In genomic region chr9:18706648-18707047, GRCh38 we compare ENCODE assay signal across 16 cellular contexts.
DNase-seq lines count a peak whose midpoint lies in the region; ATAC-seq and TF ChIP-seq lines count a peak whose summit lies in the region.
"Had no signal": no experiment of that assay in that cellular context is flagged by ENCODE, and none has a peak within 500 bp of the region (broad histone marks: within the 10 kb centered on the region; RNA-seq: fewer than 3 reads in every experiment).

No MANE protein-coding gene starts in this region.

- no peaks in the 10 kb centered on the region for H3K79me2 ChIP-seq in fibroblast of lung (ENCODE audit: control insufficient read depth, insufficient read depth, low read length)

- H2BK12ac ChIP-seq in neuronal stem cell (ENCODE audit: low read length): no peak overlapping the region

- TF ChIP-seq CTCF in fibroblast of lung (conservative IDR thresholded peaks at IDR 0.05 in 1 of 2, IDR thresholded peaks at IDR 0.05 in 1 of 2; ENCODE audit: low read depth in 1 of 2, low read length in 2 of 2) (no peak), uterus (IDR thresholded peaks at IDR 0.05) (no peak)

- H3K4me3 ChIP-seq in fibroblast of lung (replicated peaks in 1 of 4; ENCODE audit: control extremely low read depth in 1 of 4, insufficient read depth in 1 of 4, low read depth in 3 of 4, low read length in 4 of 4) (no peak overlapping the region), neuronal stem cell (ENCODE audit: low read length in 2 of 2) (no peak overlapping the region), uterus (no peak overlapping the region)

- H3K4me2 ChIP-seq in fibroblast of lung (ENCODE audit: extremely low read depth, insufficient read depth, low read length): no peak overlapping the region
- no peak overlapping the region for H3K4me2 ChIP-seq in neuronal stem cell (ENCODE audit: insufficient read depth, low read length, poor library complexity, severe bottlenecking)

- no peaks in the 10 kb centered on the region for H4K20me1 ChIP-seq in fibroblast of lung (ENCODE audit: control insufficient read depth, extremely low read depth, insufficient read depth, low read length)

- ATAC-seq in HG02678 (IDR thresholded peaks at IDR 0.05; ENCODE audit: unreplicated experiment) (no peak), GM21576 (IDR thresholded peaks at IDR 0.05; ENCODE audit: unreplicated experiment) (no peak)
- ATAC-seq: CD8-positive, alpha-beta T cell had no signal

- H3K27ac ChIP-seq in fibroblast of lung (ENCODE audit: insufficient read depth, low read length) (peak overlapping the region; percentile 4), neuronal stem cell (replicated peaks; ENCODE audit: low read length) (no peak overlapping the region), uterus (peak overlapping the region in 1 of 2 donors; percentile 47)

- no peak overlapping the region for H2BK15ac ChIP-seq in neuronal stem cell (ENCODE audit: low read length)

- no peak overlapping the region for H2AFZ ChIP-seq in fibroblast of lung (ENCODE audit: low read length)
- peak overlapping the region; percentile 81 for H2AFZ ChIP-seq in neuronal stem cell (ENCODE audit: low read length)

- H3K4ac ChIP-seq in neuronal stem cell (ENCODE audit: low read length): no peak overlapping the region

- H4K8ac ChIP-seq in neuronal stem cell (ENCODE audit: low read depth, low read length): no peak overlapping the region

- no CpG with 5 or more reads among the region's 11 CpGs for WGBS in neuronal stem cell (ENCODE audit: extremely low coverage in 2 of 2, insufficient read length in 2 of 2, insufficient replicate concordance in 1 of 2), 2 donors

- no peak overlapping the region for H4K91ac ChIP-seq in neuronal stem cell (ENCODE audit: low read depth, low read length, poor library complexity)

- intact Hi-C loops in uterus (cut with DNase I; ENCODE audit: low total_unique reads): no loop called here

- H2BK5ac ChIP-seq in neuronal stem cell (ENCODE audit: low read length): no peak overlapping the region

- TF ChIP-seq POLR2A in uterus (IDR thresholded peaks at IDR 0.05): no peak

- H3K27me3 ChIP-seq in fibroblast of lung (ENCODE audit: control insufficient read depth, insufficient read depth, low read length) (no peaks in the 10 kb centered on the region), neuronal stem cell (ENCODE audit: control insufficient read depth in 3 of 3, insufficient read depth in 3 of 3, low read depth in 1 of 3, low read length in 3 of 3) (no peaks in the 10 kb centered on the region), uterus (no peaks in the 10 kb centered on the region)
- H3K27me3 ChIP-seq: BE2C had no signal

- H2AK5ac ChIP-seq in neuronal stem cell (ENCODE audit: low read depth, low read length): peak overlapping the region; percentile 35

- H3K9ac ChIP-seq in fibroblast of lung (ENCODE audit: insufficient read depth, low read length) (no peak overlapping the region), neuronal stem cell (ENCODE audit: low read depth, low read length, poor library complexity) (no peak overlapping the region)

- no peaks in the 10 kb centered on the region for H3K9me3 ChIP-seq in fibroblast of lung (ENCODE audit: control insufficient read depth, insufficient read depth, low read depth, low read length)
- no peaks in the 10 kb centered on the region for H3K9me3 ChIP-seq in neuronal stem cell (replicated peaks in 1 of 2; ENCODE audit: control insufficient read depth in 2 of 2, insufficient read depth in 1 of 2, low read depth in 1 of 2, low read length in 2 of 2)
- H3K9me3 ChIP-seq in uterus: no peaks in the 10 kb centered on the region
- H3K9me3 ChIP-seq: BE2C had no signal

- H3K23ac ChIP-seq in neuronal stem cell (ENCODE audit: low read depth, low read length, poor library complexity): no peak overlapping the region

- no peaks in the 10 kb centered on the region for H3K79me1 ChIP-seq in neuronal stem cell (ENCODE audit: low read depth, low read length)

- DNase-seq in RPMI8226 (peak; percentile 27), fibroblast of lung (ENCODE audit: low read depth in 2 of 2) (no peak), neuronal stem cell (ENCODE audit: low spot score) (no peak), globus pallidus (ENCODE audit: low spot score) (no peak), uterus (no peak)
- DNase-seq: BE2C; CD8-positive, alpha-beta T cell; DMS79 treated with DMSO at 0.1 percent for 48 hours; GOT3; KG1; NCI-H1048; NCI-H1694; NCI-H748 treated with DMSO at 0.1 percent for 48 hours; SHP77 had no signal

- H3K36me3 ChIP-seq in fibroblast of lung (ENCODE audit: control insufficient read depth, insufficient read depth, low read length) (peaks cover 2% of the 10 kb centered on the region), neuronal stem cell (replicated peaks in 1 of 2; ENCODE audit: control insufficient read depth in 2 of 2, insufficient read depth in 2 of 2, low read length in 2 of 2) (no peaks in the 10 kb centered on the region), uterus (no peaks in the 10 kb centered on the region)
- H3K36me3 ChIP-seq: BE2C had no signal

- H2BK120ac ChIP-seq in neuronal stem cell (ENCODE audit: low read depth, low read length): no peak overlapping the region

- peak overlapping the region; percentile 33 for H3K18ac ChIP-seq in neuronal stem cell (ENCODE audit: low read length)

- H3K4me1 ChIP-seq in fibroblast of lung (ENCODE audit: control insufficient read depth, extremely low read depth, insufficient read depth, low read length) (peaks cover 9% of the 10 kb centered on the region), neuronal stem cell (ENCODE audit: control insufficient read depth in 2 of 2, insufficient read depth in 1 of 2, low read depth in 1 of 2, low read length in 2 of 2) (peaks cover 0 to 17% of the 10 kb centered on the region in 2 donors), uterus (peaks cover 0 to 8% of the 10 kb centered on the region in 2 donors)
- H3K4me1 ChIP-seq: BE2C had no signal

- H3K14ac ChIP-seq in neuronal stem cell (ENCODE audit: low read length): no peak overlapping the region
